In the genomic region with DNA sequence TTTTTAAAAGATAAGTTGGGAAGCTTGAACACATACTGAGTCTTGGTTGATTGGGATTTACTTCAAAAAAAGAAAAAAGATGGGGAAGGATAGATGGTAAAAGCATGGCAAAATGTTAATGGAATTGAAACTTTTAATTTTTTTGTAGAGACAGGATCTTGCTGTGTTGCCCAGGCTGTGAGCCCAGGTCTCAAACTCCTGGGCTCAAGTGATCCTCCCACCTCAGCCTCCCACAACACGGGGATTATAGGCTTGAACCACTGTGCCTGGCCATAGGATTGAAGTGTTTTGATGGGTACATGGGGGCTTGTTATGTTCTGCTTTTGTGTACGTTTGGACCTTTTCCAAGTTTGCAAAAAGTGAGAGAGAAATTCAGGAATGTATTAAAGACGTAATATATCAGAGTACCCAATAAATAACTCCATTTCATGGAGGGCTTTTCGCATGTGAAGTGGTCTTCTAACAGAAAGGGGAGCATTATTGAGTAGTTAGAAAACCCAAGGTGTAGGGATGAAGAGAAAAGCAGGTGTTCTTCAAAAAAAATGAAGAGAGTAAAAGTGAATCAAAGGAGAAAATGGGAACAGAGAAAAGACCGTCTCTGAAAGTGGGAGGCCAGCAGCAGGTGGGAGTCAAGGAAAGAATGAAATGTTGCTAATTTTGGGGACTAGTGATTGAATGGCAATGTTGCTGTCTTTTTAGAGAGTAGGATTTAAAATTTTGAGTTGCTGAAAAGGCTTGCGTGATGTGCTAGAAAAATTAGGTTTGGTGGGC, we compare ENCODE assay signal across 15 cellular contexts. TPM values are rescaled to one million over a fixed set of nuclear protein-coding genes. Genes with fewer than 3 reads are reported as not detected.
A peak's percentile ranks its signal among the peaks of the same experiment; 100 is the strongest.
DNase-seq lines count a peak whose midpoint lies in the region; ATAC-seq and TF ChIP-seq lines count a peak whose summit lies in the region.
"Had no signal": no experiment of that assay in that cellular context is flagged by ENCODE, and none has a peak within 500 bp of the region (broad histone marks: within the 10 kb centered on the region; RNA-seq: fewer than 3 reads in every experiment).

No MANE protein-coding gene starts in this region.

- peaks cover 10% of the 10 kb centered on the region for H3K36me3 ChIP-seq in DOHH2 (ENCODE audit: control insufficient read depth, low read length)
- H3K36me3 ChIP-seq: uterus had no signal

- H3K9me3 Mint-ChIP-seq in immature natural killer cell = no peaks in the 10 kb centered on the region
- H3K9me3 Mint-ChIP-seq in stimulated activated memory B cell treated with anti-CD40 and anti-IgM and Interleukin-4, amounts not matched to agents 10 μg/mL and 1 μg/mL and 100 μg/mL, for 72 hours = no peaks in the 10 kb centered on the region

- TF ChIP-seq CTCF in DOHH2 (IDR thresholded peaks at IDR 0.05; ENCODE audit: low read depth, low read length, poor library complexity, severe bottlenecking) (no peak), VCaP (conservative IDR thresholded peaks at IDR 0.05) (no peak)

- H3K27ac Mint-ChIP-seq in immature natural killer cell = peak overlapping the region; percentile 84 to 95 (median 92)
- peak overlapping the region; percentile 43 for H3K27ac Mint-ChIP-seq in stimulated activated memory B cell treated with anti-CD40 and anti-IgM and Interleukin-4, amounts not matched to agents 10 μg/mL and 1 μg/mL and 100 μg/mL, for 72 hours

- peak overlapping the region; percentile 55 for H3K4me3 ChIP-seq in DOHH2 (ENCODE audit: low read length)
- H3K4me3 ChIP-seq: mucosa of descending colon, uterus had no signal

- H4K20me1 ChIP-seq in DOHH2 (ENCODE audit: control insufficient read depth, insufficient read depth, low read depth, low read length) = no peaks in the 10 kb centered on the region

- H3K27ac ChIP-seq in DOHH2 (ENCODE audit: low read depth, low read length) = peak overlapping the region; percentile 90
- peak overlapping the region; percentile 77 for H3K27ac ChIP-seq in VCaP

- no peaks in the 10 kb centered on the region for H3K27me3 ChIP-seq in DOHH2 (ENCODE audit: control insufficient read depth, low read length)
- H3K27me3 ChIP-seq: uterus had no signal

- H3K4me1 Mint-ChIP-seq in immature natural killer cell = peaks cover 34 to 48% of the 10 kb centered on the region in 2 donors
- peaks cover 64% of the 10 kb centered on the region for H3K4me1 Mint-ChIP-seq in stimulated activated memory B cell treated with anti-CD40 and anti-IgM and Interleukin-4, amounts not matched to agents 10 μg/mL and 1 μg/mL and 100 μg/mL, for 72 hours

- H3K4me2 ChIP-seq in DOHH2 (ENCODE audit: low read length) = peak overlapping the region; percentile 77

- H3K27me3 Mint-ChIP-seq in immature natural killer cell (ENCODE audit: low read depth in 3 of 3) = peaks cover 0 to 4% (median 2%) of the 10 kb centered on the region in 3 donors
- H3K27me3 Mint-ChIP-seq in stimulated activated memory B cell treated with anti-CD40 and anti-IgM and Interleukin-4, amounts not matched to agents 10 μg/mL and 1 μg/mL and 100 μg/mL, for 72 hours = no peaks in the 10 kb centered on the region
- H3K27me3 Mint-ChIP-seq: progenitor cell of endocrine pancreas had no signal

- H3K4me3 Mint-ChIP-seq in immature natural killer cell = peak overlapping the region; percentile 3 to 67 (median 44)
- no peak overlapping the region for H3K4me3 Mint-ChIP-seq in stimulated activated memory B cell treated with anti-CD40 and anti-IgM and Interleukin-4, amounts not matched to agents 10 μg/mL and 1 μg/mL and 100 μg/mL, for 72 hours

- H3K79me2 ChIP-seq in DOHH2 (ENCODE audit: control insufficient read depth, low read length) = peaks cover 48% of the 10 kb centered on the region

- H3K9me3 ChIP-seq in DOHH2 (ENCODE audit: control insufficient read depth, insufficient read depth, low read length) = no peaks in the 10 kb centered on the region
- H3K9me3 ChIP-seq: mucosa of descending colon, uterus had no signal

- DNase-seq in immature natural killer cell (no peak), NCI-H524 treated with DMSO at 0.1 percent for 48 hours (lab: John Stamatoyannopoulos, UW) (no peak), inferior parietal cortex (ENCODE audit: extremely low spot score) (no peak), hepatic stellate cell (ENCODE audit: low spot score) (no peak)
- DNase-seq: activated CD4-positive, alpha-beta T cell treated with anti-CD3 and anti-CD28 coated beads for 1 hour; foreskin melanocyte; kidney; NCI-H1436 treated with DMSO at 0.1 percent for 48 hours; NCI-H526 treated with DMSO at 0.1 percent for 48 hours; uterus had no signal

- H3K4me1 ChIP-seq in DOHH2 (ENCODE audit: control insufficient read depth, low read length) = peaks cover 74% of the 10 kb centered on the region

- ATAC-seq in stimulated activated memory B cell treated with anti-CD40 and anti-IgM and Interleukin-4, amounts not matched to agents 10 μg/mL and 1 μg/mL and 100 μg/mL, for 72 hours = no peak

- peaks cover 0 to 8% (median 3%) of the 10 kb centered on the region in 3 donors for H3K36me3 Mint-ChIP-seq in immature natural killer cell
- H3K36me3 Mint-ChIP-seq in stimulated activated memory B cell treated with anti-CD40 and anti-IgM and Interleukin-4, amounts not matched to agents 10 μg/mL and 1 μg/mL and 100 μg/mL, for 72 hours = peaks cover 21% of the 10 kb centered on the region

- H3K9me2 ChIP-seq in DOHH2 (replicated peaks; ENCODE audit: control insufficient read depth, low read length) = no peaks in the 10 kb centered on the region

- H3F3A ChIP-seq in DOHH2 (ENCODE audit: control insufficient read depth, insufficient read depth) = peaks cover 27% of the 10 kb centered on the region

RNA-seq across cellular contexts. Expression of gene GARRE1, which starts 55.2 kb away (rescaled TPM):
- polyA plus RNA-seq in immature natural killer cell = 1 to 10 TPM in 2 of 3 donors, under 1 TPM in 1; 0.93 to 4.0 (median 2.7) TPM

RNA-seq across cellular contexts. Expression of gene GPI, which starts 55.4 kb away (rescaled TPM):
- polyA plus RNA-seq in immature natural killer cell = 100 to 1,000 TPM; 112 to 161 (median 143) TPM
